ENCODE assay signal across 8 cellular contexts in the genomic region with DNA sequence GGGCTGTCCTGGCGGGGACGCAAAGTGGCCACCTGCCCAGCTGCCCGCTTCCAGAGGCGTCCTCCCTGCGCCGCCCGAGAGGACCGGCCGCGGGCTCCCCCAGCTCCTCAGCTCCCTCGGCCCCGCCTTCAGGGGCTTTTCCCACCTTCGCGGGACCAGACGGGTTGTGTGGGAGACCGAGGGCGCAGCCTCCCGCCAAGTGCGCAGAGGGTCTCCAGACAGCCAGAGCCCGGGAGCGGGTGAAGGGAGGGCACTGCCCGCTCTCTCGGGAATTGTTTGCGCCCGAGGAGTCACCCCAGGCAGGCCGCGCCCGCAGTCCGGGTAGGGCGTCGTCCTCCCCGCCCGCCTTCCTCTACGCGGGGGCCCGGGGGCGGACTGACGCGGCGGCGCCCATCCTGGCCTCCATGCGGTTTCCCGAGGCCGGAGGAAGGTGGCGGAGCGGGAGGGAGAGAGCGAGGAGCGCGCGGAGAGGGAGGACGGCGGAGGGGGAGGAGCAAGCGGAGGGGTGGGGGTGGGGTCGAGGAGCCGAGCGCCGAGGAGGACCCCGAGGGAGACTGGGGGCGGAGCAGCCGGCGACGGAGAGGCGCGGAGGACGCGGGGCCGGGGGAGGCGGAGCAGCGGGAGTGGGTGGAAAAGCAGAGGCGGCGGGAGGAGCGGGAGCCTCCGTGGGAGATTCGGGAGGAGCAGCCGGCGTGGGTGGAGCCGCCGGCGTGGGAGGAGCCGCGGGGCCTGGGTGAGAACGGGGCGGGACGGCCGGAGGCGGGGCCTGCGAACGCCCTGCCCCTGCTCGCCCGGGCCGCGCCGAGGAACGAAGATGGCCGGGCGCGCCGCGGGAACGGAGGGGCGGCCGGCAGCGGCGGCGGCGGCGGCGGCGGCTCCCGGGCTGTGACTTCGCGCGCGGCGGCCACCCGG. TPM values are rescaled to one million over a fixed set of nuclear protein-coding genes. Genes with fewer than 3 reads are reported as not detected.
DNase-seq lines count a peak whose midpoint lies in the region; FAIRE-seq and TF ChIP-seq lines count a peak whose summit lies in the region.

No MANE protein-coding gene starts in this region.

- FAIRE-seq in urothelium cell line (lab: Jason Lieb, UNC): no peak

- no peak overlapping the region for H3K9ac ChIP-seq in rectal smooth muscle tissue (ENCODE audit: low read length)

- H3K9me3 ChIP-seq in ascending aorta: no peaks in the 10 kb centered on the region

- peak; percentile 73 for DNase-seq in GDM1 (lab: John Stamatoyannopoulos, UW)
- DNase-seq in HCEC 1CT: peak; percentile 86
- DNase-seq in NCI-H1048 (lab: John Stamatoyannopoulos, UW): peak; percentile 65
- peak; percentile 65 for DNase-seq in T-helper 9 cell
- DNase-seq in ascending aorta (ENCODE audit: low spot score in 2 of 2): peak; percentile 52 to 92
- DNase-seq in hepatic stellate cell (ENCODE audit: low spot score): peak; percentile 83
- DNase-seq in urothelium cell line (ENCODE audit: low spot score): peak; percentile 72

- no peaks in the 10 kb centered on the region for H3K27me3 ChIP-seq in ascending aorta
- H3K27me3 ChIP-seq in rectal smooth muscle tissue (ENCODE audit: control insufficient read depth, insufficient read depth, low read length): peaks cover 3% of the 10 kb centered on the region

- H3K4me1 ChIP-seq in ascending aorta (peaks cover 0 to 5% of the 10 kb centered on the region in 2 donors), rectal smooth muscle tissue (ENCODE audit: control insufficient read depth, insufficient read depth, low read length) (peaks cover 4% of the 10 kb centered on the region)

- no peaks in the 10 kb centered on the region for H3K36me3 ChIP-seq in ascending aorta
- H3K36me3 ChIP-seq in rectal smooth muscle tissue (ENCODE audit: control insufficient read depth, insufficient read depth, low read length): no peaks in the 10 kb centered on the region

- TF ChIP-seq CTCF in ascending aorta (IDR thresholded peaks at IDR 0.05): no peak

- H3K4me3 ChIP-seq in ascending aorta (peak overlapping the region; percentile 56 to 82), rectal smooth muscle tissue (ENCODE audit: low read length) (peak overlapping the region; percentile 38)

- H3K27ac ChIP-seq in ascending aorta (peak overlapping the region; percentile 89 to 92), rectal smooth muscle tissue (ENCODE audit: low read depth, low read length) (peak overlapping the region; percentile 89)

- intact Hi-C loops in ascending aorta (cut with DNase I): loop anchor here (1.0 to 5.0 kb wide), 2 partner anchors 83 to 105 kb away; no protein-coding TSS in a partner anchor

RNA-seq across cellular contexts. Expression of gene CLDN34, which starts 47.6 kb away (rescaled TPM):
- total RNA-seq in ascending aorta: not detected

Comparison
In these comparisons a context has a peak if more than half of its experiments do, and no peak if none do; other contexts are left out.
1. Peak in every context shown above with its lines: DNase-seq, H3K4me3 ChIP-seq and H3K27ac ChIP-seq.